9 cellular contexts compared by ENCODE assay signal in genomic region chr2:232781765-232782164, GRCh38. TPM values are rescaled to one million over a fixed set of nuclear protein-coding genes. Genes with fewer than 3 reads are reported as not detected.
DNase-seq lines count a peak whose midpoint lies in the region; ATAC-seq and TF ChIP-seq lines count a peak whose summit lies in the region.
"Had no signal": no experiment of that assay in that cellular context is flagged by ENCODE, and none has a peak within 500 bp of the region (broad histone marks: within the 10 kb centered on the region; RNA-seq: fewer than 3 reads in every experiment).

No MANE protein-coding gene starts in this region.

- H3K4me3 ChIP-seq in ascending aorta: no peak overlapping the region

- CTCF ChIA-PET in activated naive CD4-positive, alpha-beta T cell treated with anti-CD3 and anti-CD28 coated beads for 36 hours (lab: Charles Lee): no interaction called here
- CTCF ChIA-PET in activated naive CD4-positive, alpha-beta T cell treated with anti-CD3 and anti-CD28 coated beads, Interleukin-2, amount 10 ng/mL, durations not matched to agents 7 days and 5 days (lab: Charles Lee): no interaction called here
- CTCF ChIA-PET in T-cell (lab: Charles Lee): no interaction called here

- no peaks in the 10 kb centered on the region for H3K27me3 Mint-ChIP-seq in activated naive CD4-positive, alpha-beta T cell treated with anti-CD3 and anti-CD28 coated beads for 36 hours (ENCODE audit: low read depth)
- no peaks in the 10 kb centered on the region for H3K27me3 Mint-ChIP-seq in activated naive CD4-positive, alpha-beta T cell treated with anti-CD3 and anti-CD28 coated beads, Interleukin-2, amount 10 ng/mL, durations not matched to agents 7 days and 5 days
- H3K27me3 Mint-ChIP-seq in T-cell: no peaks in the 10 kb centered on the region
- H3K27me3 Mint-ChIP-seq: dendritic cell treated with granulocyte-macrophage colony-stimulating factor and Interleukin-4, amounts not matched to agents 40 ng/mL and 50 ng/mL, for 4 days had no signal

- no peaks in the 10 kb centered on the region for H3K4me1 ChIP-seq in ascending aorta

- H3K36me3 ChIP-seq in ascending aorta: peaks cover 9 to 11% of the 10 kb centered on the region in 2 donors

- no peaks in the 10 kb centered on the region for H3K9me3 ChIP-seq in ascending aorta

- H3K36me3 Mint-ChIP-seq in activated naive CD4-positive, alpha-beta T cell treated with anti-CD3 and anti-CD28 coated beads for 36 hours (ENCODE audit: low read depth): peaks cover 10% of the 10 kb centered on the region
- H3K36me3 Mint-ChIP-seq in activated naive CD4-positive, alpha-beta T cell treated with anti-CD3 and anti-CD28 coated beads, Interleukin-2, amount 10 ng/mL, durations not matched to agents 7 days and 5 days: peaks cover 22% of the 10 kb centered on the region
- peaks cover 40% of the 10 kb centered on the region for H3K36me3 Mint-ChIP-seq in T-cell

- no peaks in the 10 kb centered on the region for H3K27me3 ChIP-seq in ascending aorta

- no peak overlapping the region for H3K27ac Mint-ChIP-seq in activated naive CD4-positive, alpha-beta T cell treated with anti-CD3 and anti-CD28 coated beads for 36 hours
- H3K27ac Mint-ChIP-seq in activated naive CD4-positive, alpha-beta T cell treated with anti-CD3 and anti-CD28 coated beads, Interleukin-2, amount 10 ng/mL, durations not matched to agents 7 days and 5 days: no peak overlapping the region
- peak overlapping the region; percentile 31 to 65 for H3K27ac Mint-ChIP-seq in T-cell
- H3K27ac Mint-ChIP-seq: dendritic cell treated with granulocyte-macrophage colony-stimulating factor and Interleukin-4, amounts not matched to agents 40 ng/mL and 50 ng/mL, for 4 days had no signal

- H3K9me3 Mint-ChIP-seq in activated naive CD4-positive, alpha-beta T cell treated with anti-CD3 and anti-CD28 coated beads for 36 hours: no peaks in the 10 kb centered on the region
- H3K9me3 Mint-ChIP-seq in activated naive CD4-positive, alpha-beta T cell treated with anti-CD3 and anti-CD28 coated beads, Interleukin-2, amount 10 ng/mL, durations not matched to agents 7 days and 5 days: no peaks in the 10 kb centered on the region
- no peaks in the 10 kb centered on the region for H3K9me3 Mint-ChIP-seq in T-cell
- H3K9me3 Mint-ChIP-seq: dendritic cell treated with granulocyte-macrophage colony-stimulating factor and Interleukin-4, amounts not matched to agents 40 ng/mL and 50 ng/mL, for 4 days had no signal

- intact Hi-C loops in activated naive CD4-positive, alpha-beta T cell treated with anti-CD3 and anti-CD28 coated beads for 36 hours (cut with micrococcal nuclease): loop anchor here (1.0 kb wide), 1 partner anchor 84 kb away; the partner anchor contains the start of gene GIGYF2
- intact Hi-C loops in ascending aorta (cut with DNase I): no loop called here

- TF ChIP-seq CTCF in ascending aorta (IDR thresholded peaks at IDR 0.05): no peak

- H3K4me3 Mint-ChIP-seq in activated naive CD4-positive, alpha-beta T cell treated with anti-CD3 and anti-CD28 coated beads for 36 hours: no peak overlapping the region
- H3K4me3 Mint-ChIP-seq in activated naive CD4-positive, alpha-beta T cell treated with anti-CD3 and anti-CD28 coated beads, Interleukin-2, amount 10 ng/mL, durations not matched to agents 7 days and 5 days: no peak overlapping the region
- H3K4me3 Mint-ChIP-seq in T-cell: no peak overlapping the region
- H3K4me3 Mint-ChIP-seq: dendritic cell treated with granulocyte-macrophage colony-stimulating factor and Interleukin-4, amounts not matched to agents 40 ng/mL and 50 ng/mL, for 4 days had no signal

- H3K4me1 Mint-ChIP-seq in activated naive CD4-positive, alpha-beta T cell treated with anti-CD3 and anti-CD28 coated beads for 36 hours (ENCODE audit: low read depth): peaks cover 8% of the 10 kb centered on the region
- H3K4me1 Mint-ChIP-seq in activated naive CD4-positive, alpha-beta T cell treated with anti-CD3 and anti-CD28 coated beads, Interleukin-2, amount 10 ng/mL, durations not matched to agents 7 days and 5 days: peaks cover 6% of the 10 kb centered on the region
- peaks cover 0 to 8% (median 5%) of the 10 kb centered on the region in 3 donors for H3K4me1 Mint-ChIP-seq in T-cell

- DNase-seq in activated naive CD4-positive, alpha-beta T cell treated with anti-CD3 and anti-CD28 coated beads for 36 hours: peak; percentile 57
- no peak for DNase-seq in activated naive CD4-positive, alpha-beta T cell treated with anti-CD3 and anti-CD28 coated beads, Interleukin-2, amount 10 ng/mL, durations not matched to agents 7 days and 5 days
- no peak for DNase-seq in T-cell
- peak; percentile 88 for DNase-seq in iris pigment epithelial cell (ENCODE audit: low read depth)
- no peak for DNase-seq in RPMI8226
- no peak for DNase-seq in cerebellar nuclear complex (lab: John Stamatoyannopoulos, UW)
- no peak for DNase-seq in ascending aorta (ENCODE audit: low spot score in 2 of 2)

- POLR2A ChIA-PET in T-cell (lab: Charles Lee): no interaction called here

- no peak overlapping the region for H3K27ac ChIP-seq in ascending aorta

- ATAC-seq in HG02973 (IDR thresholded peaks at IDR 0.05; ENCODE audit: unreplicated experiment) (peak; percentile 92), T-cell (replicated peaks in 1 of 4) (peak; percentile 53 to 73 (median 65))

RNA-seq across cellular contexts. Expression of gene KCNJ13, which starts 5.4 kb away (rescaled TPM):
- total RNA-seq in activated naive CD4-positive, alpha-beta T cell treated with anti-CD3 and anti-CD28 coated beads for 36 hours: not detected
- total RNA-seq in T-cell (not detected), ascending aorta (not detected)

Comparison
In these comparisons a context has a peak if more than half of its experiments do, and no peak if none do; other contexts are left out.
1. DNase-seq: peak in activated naive CD4-positive, alpha-beta T cell treated with anti-CD3 and anti-CD28 coated beads for 36 hours (single experiment) and iris pigment epithelial cell (single experiment); none in activated naive CD4-positive, alpha-beta T cell treated with anti-CD3 and anti-CD28 coated beads, Interleukin-2, amount 10 ng/mL, durations not matched to agents 7 days and 5 days (single experiment), T-cell (0 of 34), RPMI8226 (single experiment), cerebellar nuclear complex (0 of 2) and ascending aorta (0 of 2).
2. H3K27ac Mint-ChIP-seq: peak in T-cell (2 of 2); none in activated naive CD4-positive, alpha-beta T cell treated with anti-CD3 and anti-CD28 coated beads for 36 hours (single experiment) and activated naive CD4-positive, alpha-beta T cell treated with anti-CD3 and anti-CD28 coated beads, Interleukin-2, amount 10 ng/mL, durations not matched to agents 7 days and 5 days (single experiment).